29 cellular contexts compared by ENCODE assay signal in the genomic region with DNA sequence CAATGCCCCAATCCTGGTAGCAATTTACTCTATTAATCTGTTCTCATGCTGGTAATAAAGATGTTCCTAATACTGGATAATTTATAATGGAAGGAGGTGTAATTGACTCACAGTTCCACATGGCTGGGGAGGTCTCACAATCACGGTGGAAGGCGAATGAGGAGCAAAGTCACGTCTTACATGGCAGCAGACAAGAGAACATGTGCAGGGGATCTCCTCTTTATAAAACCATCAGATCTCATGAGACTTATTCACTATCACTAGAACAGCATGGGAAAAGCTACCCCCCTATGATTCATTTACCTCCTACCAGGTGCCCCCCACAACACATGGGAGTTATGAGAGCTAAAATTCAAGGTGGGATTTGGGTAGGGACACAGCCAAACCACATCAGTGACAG.
"Had no signal": no experiment of that assay in that cellular context is flagged by ENCODE, and none has a peak within 500 bp of the region (broad histone marks: within the 10 kb centered on the region; RNA-seq: fewer than 3 reads in every experiment).

No MANE protein-coding gene starts in this region.

- H3K4me3 Mint-ChIP-seq: dendritic cell treated with granulocyte-macrophage colony-stimulating factor and Interleukin-4, amounts not matched to agents 40 ng/mL and 50 ng/mL, for 4 days; effector memory CD8-positive, alpha-beta T cell had no signal

- FAIRE-seq: colon, endometrium, endothelial cell of umbilical vein, frontal cortex had no signal

- H2AFZ ChIP-seq: hepatocyte had no signal

- H3K27me3 ChIP-seq: colonic mucosa, dorsolateral prefrontal cortex, esophagus muscularis mucosa, esophagus squamous epithelium, foreskin keratinocyte, gastrocnemius medialis, gastroesophageal sphincter, heart left ventricle, heart right ventricle, hepatocyte had no signal

- DNase-seq: colonic mucosa; cortex of kidney; dermis blood vessel endothelial cell; dorsolateral prefrontal cortex; effector CD4-positive, alpha-beta T cell; effector CD8-positive, alpha-beta T cell; effector memory CD4-positive, alpha-beta T cell; effector memory CD8-positive, alpha-beta T cell; erythroblast; esophagus squamous epithelium; foreskin fibroblast; foreskin keratinocyte; foreskin melanocyte; gastrocnemius medialis; glutamatergic neuron; head of caudate nucleus; heart left ventricle; heart right ventricle had no signal

- ATAC-seq: effector memory CD8-positive, alpha-beta T cell; esophagus mucosa; foreskin keratinocyte; gastrocnemius medialis; gastroesophageal sphincter; heart left ventricle; heart right ventricle had no signal

- H3K36me3 ChIP-seq: colonic mucosa, esophagus muscularis mucosa, esophagus squamous epithelium, gastrocnemius medialis, gastroesophageal sphincter, heart left ventricle, heart right ventricle had no signal

- H3K79me2 ChIP-seq: hepatocyte had no signal

- H3K27ac Mint-ChIP-seq: dendritic cell treated with granulocyte-macrophage colony-stimulating factor and Interleukin-4, amounts not matched to agents 40 ng/mL and 50 ng/mL, for 4 days; effector memory CD8-positive, alpha-beta T cell had no signal

- H3K4me1 ChIP-seq: colonic mucosa, esophagus muscularis mucosa, esophagus squamous epithelium, foreskin keratinocyte, gastrocnemius medialis, gastroesophageal sphincter, heart left ventricle, heart right ventricle had no signal

- H3K27ac ChIP-seq: colonic mucosa, coronary artery, dorsolateral prefrontal cortex, epithelial cell of prostate, esophagus muscularis mucosa, esophagus squamous epithelium, foreskin keratinocyte, gastrocnemius medialis, gastroesophageal sphincter, heart left ventricle, heart right ventricle, hepatocyte had no signal

- H3K4me2 ChIP-seq: hepatocyte had no signal

- H3K4me3 ChIP-seq: colonic mucosa, coronary artery, dorsolateral prefrontal cortex, esophagus muscularis mucosa, esophagus squamous epithelium, gastrocnemius medialis, gastroesophageal sphincter, heart left ventricle, heart right ventricle, hepatocyte had no signal

- H3K9me3 ChIP-seq: colonic mucosa, esophagus muscularis mucosa, esophagus squamous epithelium, gastrocnemius medialis, gastroesophageal sphincter had no signal

- H3K27me3 Mint-ChIP-seq: dendritic cell treated with granulocyte-macrophage colony-stimulating factor and Interleukin-4, amounts not matched to agents 40 ng/mL and 50 ng/mL, for 4 days; effector memory CD8-positive, alpha-beta T cell had no signal
